Comparison of ENCODE assay signal across 12 cellular contexts in genomic region chr4:105092356-105092755, GRCh38. TPM values are rescaled to one million over a fixed set of nuclear protein-coding genes. Genes with fewer than 3 reads are reported as not detected.
A peak's percentile ranks its signal among the peaks of the same experiment; 100 is the strongest.
DNase-seq lines count a peak whose midpoint lies in the region.
"Had no signal": no experiment of that assay in that cellular context is flagged by ENCODE, and none has a peak within 500 bp of the region (broad histone marks: within the 10 kb centered on the region; RNA-seq: fewer than 3 reads in every experiment).

No MANE protein-coding gene starts in this region.

- DNase-seq in GM04504 (ENCODE audit: low read depth) (peak; percentile 82), NCI-H510A treated with DMSO at 0.1 percent for 48 hours (lab: John Stamatoyannopoulos, UW) (peak; percentile 5), epithelial cell of prostate (ENCODE audit: low read depth, low spot score) (peak; percentile 72), pulmonary artery endothelial cell (ENCODE audit: low read depth, low spot score) (peak; percentile 26), ureter (ENCODE audit: low spot score) (no peak), NCI-H748 (lab: John Stamatoyannopoulos, UW; ENCODE audit: unreplicated experiment) (no peak), NCI-H524 (lab: John Stamatoyannopoulos, UW) (no peak), activated gamma-delta T cell treated with Interleukin-2 at 50 U/mL for 16 hours (no peak)
- DNase-seq: amygdala, left ventricle myocardium inferior, T-helper 2 cell, tibial artery had no signal

- peak overlapping the region; percentile 79 for H3K27ac ChIP-seq in epithelial cell of prostate
- H3K27ac ChIP-seq: left ventricle myocardium inferior, tibial artery had no signal

RNA-seq across cellular contexts. Expression of gene TET2, which starts 54.3 kb away (rescaled TPM):
- total RNA-seq in pulmonary artery endothelial cell (7.1 and 8.4 TPM in 2 replicates), ureter (54.8 TPM)

Comparison
In these comparisons a context has a peak if more than half of its experiments do, and no peak if none do; other contexts are left out.
1. DNase-seq: peak in GM04504 (single experiment), NCI-H510A treated with DMSO at 0.1 percent for 48 hours (single experiment), epithelial cell of prostate (single experiment) and pulmonary artery endothelial cell (single experiment); none in ureter (single experiment), NCI-H748 (single experiment), NCI-H524 (0 of 2) and activated gamma-delta T cell treated with Interleukin-2 at 50 U/mL for 16 hours (single experiment).